Comparison of ENCODE assay signal across 8 cellular contexts in the genomic region with DNA sequence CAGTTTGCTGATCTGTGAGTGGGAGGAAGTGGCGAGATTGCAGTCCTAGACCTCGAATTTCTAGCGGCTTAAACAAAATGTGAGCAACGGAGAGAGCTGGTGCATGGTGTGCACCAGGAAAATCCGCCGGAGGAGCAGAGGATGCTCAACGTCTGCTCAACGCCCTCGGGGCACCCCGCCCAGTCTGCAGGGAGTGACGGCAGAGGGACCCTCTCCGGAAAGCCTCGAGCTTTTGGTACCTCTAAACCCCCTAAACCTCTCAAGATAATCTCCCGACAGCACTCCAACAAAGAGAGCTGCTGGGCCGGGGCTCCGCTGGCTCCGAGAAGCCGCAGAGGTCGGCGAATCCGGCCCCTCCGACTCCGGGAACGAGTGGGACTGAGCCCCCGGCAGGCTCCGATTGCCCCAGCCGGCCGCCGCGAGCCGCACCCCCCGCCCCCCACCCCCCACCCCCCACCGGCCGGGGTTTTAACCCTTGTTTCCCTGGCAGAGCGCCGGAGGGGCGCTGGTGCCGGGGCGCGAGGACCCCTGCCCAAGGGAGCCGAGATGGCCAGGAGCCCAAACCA. TPM values are rescaled to one million over a fixed set of nuclear protein-coding genes. Genes with fewer than 3 reads are reported as not detected.
DNase-seq lines count a peak whose midpoint lies in the region; ATAC-seq and TF ChIP-seq lines count a peak whose summit lies in the region.

No MANE protein-coding gene starts in this region.

- H3K27me3 Mint-ChIP-seq in activated CD8-positive, alpha-beta T cell treated with anti-CD3 and anti-CD28 coated beads, Interleukin-2, amount 10 ng/mL, durations not matched to agents 7 days and 5 days (ENCODE audit: low read depth) = peaks cover 72% of the 10 kb centered on the region
- peaks cover 88% of the 10 kb centered on the region for H3K27me3 Mint-ChIP-seq in type B pancreatic cell

- no peaks in the 10 kb centered on the region for H3K36me3 ChIP-seq in heart left ventricle
- no peaks in the 10 kb centered on the region for H3K36me3 ChIP-seq in kidney epithelial cell (ENCODE audit: control insufficient read depth, insufficient read depth, low read length)

- H3K27me3 ChIP-seq in heart left ventricle (peaks cover 17 to 79% (median 50%) of the 10 kb centered on the region in 9 donors), kidney epithelial cell (ENCODE audit: control insufficient read depth, insufficient read depth, low read length) (peaks cover 57% of the 10 kb centered on the region)

- ATAC-seq in heart left ventricle (no peak), Right ventricle myocardium superior (ENCODE audit: poor library complexity) (no peak), GM21381 (IDR thresholded peaks at IDR 0.05; ENCODE audit: unreplicated experiment) (no peak), HG03045 (IDR thresholded peaks at IDR 0.05; ENCODE audit: unreplicated experiment) (no peak)
- no peak for ATAC-seq in activated CD8-positive, alpha-beta T cell treated with anti-CD3 and anti-CD28 coated beads, Interleukin-2, amount 10 ng/mL, durations not matched to agents 7 days and 5 days

- peak overlapping the region; percentile 45 to 62 (median 52) for H3K4me3 ChIP-seq in heart left ventricle
- H3K4me3 ChIP-seq in kidney epithelial cell (ENCODE audit: low read depth, low read length) = peak overlapping the region; percentile 18

- no peaks in the 10 kb centered on the region for H3K9me3 Mint-ChIP-seq in activated CD8-positive, alpha-beta T cell treated with anti-CD3 and anti-CD28 coated beads, Interleukin-2, amount 10 ng/mL, durations not matched to agents 7 days and 5 days (ENCODE audit: insufficient read depth)
- no peaks in the 10 kb centered on the region for H3K9me3 Mint-ChIP-seq in type B pancreatic cell

- TF ChIP-seq CTCF in heart left ventricle (IDR thresholded peaks at IDR 0.05) = no peak
- TF ChIP-seq CTCF in kidney epithelial cell (IDR thresholded peaks at IDR 0.05; ENCODE audit: insufficient read depth, low read length, poor library complexity, severe bottlenecking) = no peak
- TF ChIP-seq CTCF in type B pancreatic cell (conservative IDR thresholded peaks at IDR 0.05) = no peak

- no peaks in the 10 kb centered on the region for H3K9me3 ChIP-seq in heart left ventricle

- H3K4me1 Mint-ChIP-seq in activated CD8-positive, alpha-beta T cell treated with anti-CD3 and anti-CD28 coated beads, Interleukin-2, amount 10 ng/mL, durations not matched to agents 7 days and 5 days (ENCODE audit: low read depth) = peaks cover 29% of the 10 kb centered on the region
- peaks cover 5% of the 10 kb centered on the region for H3K4me1 Mint-ChIP-seq in type B pancreatic cell (ENCODE audit: unreplicated experiment)

- TF ChIP-seq POLR2A in heart left ventricle (IDR thresholded peaks at IDR 0.05) = no peak

- H3K27ac ChIP-seq in heart left ventricle = no peak overlapping the region

- no peak for DNase-seq in heart left ventricle
- DNase-seq in Right ventricle myocardium superior = no peak
- DNase-seq in activated CD8-positive, alpha-beta T cell treated with anti-CD3 and anti-CD28 coated beads, Interleukin-2, amount 10 ng/mL, durations not matched to agents 7 days and 5 days = peak; percentile 26
- DNase-seq in kidney epithelial cell (ENCODE audit: low read depth) = no peak
- no peak for DNase-seq in type B pancreatic cell (ENCODE audit: extremely low spot score, unreplicated experiment)
- DNase-seq in DMS53 treated with DMSO at 0.1 percent for 48 hours (lab: John Stamatoyannopoulos, UW; ENCODE audit: unreplicated experiment) = no peak

- peak overlapping the region; percentile 32 for H3K4me3 Mint-ChIP-seq in activated CD8-positive, alpha-beta T cell treated with anti-CD3 and anti-CD28 coated beads, Interleukin-2, amount 10 ng/mL, durations not matched to agents 7 days and 5 days
- peak overlapping the region; percentile 85 for H3K4me3 Mint-ChIP-seq in type B pancreatic cell

- 4 to 17% (median 8%) methylated on average over 8 to 41 of the region's 41 CpGs for WGBS in heart left ventricle, 4 donors

- POLR2A ChIA-PET in activated CD8-positive, alpha-beta T cell treated with anti-CD3 and anti-CD28 coated beads, Interleukin-2, amount 10 ng/mL, durations not matched to agents 7 days and 5 days (lab: Charles Lee) = no interaction called here

- H3K27ac Mint-ChIP-seq in activated CD8-positive, alpha-beta T cell treated with anti-CD3 and anti-CD28 coated beads, Interleukin-2, amount 10 ng/mL, durations not matched to agents 7 days and 5 days = no peak overlapping the region
- no peak overlapping the region for H3K27ac Mint-ChIP-seq in type B pancreatic cell

- H3K4me1 ChIP-seq in heart left ventricle = peaks cover 0 to 31% (median 23%) of the 10 kb centered on the region in 12 donors

- H3K36me3 Mint-ChIP-seq in activated CD8-positive, alpha-beta T cell treated with anti-CD3 and anti-CD28 coated beads, Interleukin-2, amount 10 ng/mL, durations not matched to agents 7 days and 5 days (ENCODE audit: low read depth) = peaks cover 3% of the 10 kb centered on the region
- no peaks in the 10 kb centered on the region for H3K36me3 Mint-ChIP-seq in type B pancreatic cell

- CTCF ChIA-PET in activated CD8-positive, alpha-beta T cell treated with anti-CD3 and anti-CD28 coated beads, Interleukin-2, amount 10 ng/mL, durations not matched to agents 7 days and 5 days (lab: Charles Lee) = interaction anchor here (0.6 to 1.8 kb wide), 6 partner anchors 18 to 247 kb away, joined by 3 to 6 read pairs (median 4); a partner anchor contains a TSS

- intact Hi-C loops in heart left ventricle (cut with DNase I) (no loop called here), Right ventricle myocardium superior (cut with DNase I) (no loop called here)

RNA-seq across cellular contexts. Expression of a gene that starts 1.7 kb away (rescaled TPM):
- total RNA-seq in heart left ventricle = not detected
- polyA plus RNA-seq in heart left ventricle = under 1 TPM in 1 of 2 donors, not detected in 1; 0.07 TPM
- not detected for total RNA-seq in Right ventricle myocardium superior
- not detected for total RNA-seq in activated CD8-positive, alpha-beta T cell treated with anti-CD3 and anti-CD28 coated beads, Interleukin-2, amount 10 ng/mL, durations not matched to agents 7 days and 5 days
- 0.55 and 0.63 TPM in 2 replicates for total RNA-seq in kidney epithelial cell
- 2.6 and 3.3 TPM in 2 replicates for total RNA-seq in type B pancreatic cell (ENCODE audit: low replicate concordance)

RNA-seq across cellular contexts. Expression of a gene that starts 41.5 kb away (rescaled TPM):
- 10 to 100 TPM; 26.7 to 62.5 (median 35.7) TPM for total RNA-seq in heart left ventricle
- polyA plus RNA-seq in heart left ventricle = 10 to 100 TPM; 13.0 to 16.0 TPM
- total RNA-seq in Right ventricle myocardium superior = 40.1 TPM
- total RNA-seq in activated CD8-positive, alpha-beta T cell treated with anti-CD3 and anti-CD28 coated beads, Interleukin-2, amount 10 ng/mL, durations not matched to agents 7 days and 5 days = 10 to 100 TPM; 23.6 to 24.3 TPM
- 7.7 and 12.4 TPM in 2 replicates for total RNA-seq in kidney epithelial cell
- 21.6 and 37.7 TPM in 2 replicates for total RNA-seq in type B pancreatic cell (ENCODE audit: low replicate concordance)
